Comparison of ENCODE assay signal across 10 cellular contexts in genomic region chr7:22861576-22861975, GRCh38.
"Had no signal": no experiment of that assay in that cellular context is flagged by ENCODE, and none has a peak within 500 bp of the region (broad histone marks: within the 10 kb centered on the region; RNA-seq: fewer than 3 reads in every experiment).

No MANE protein-coding gene starts in this region.

- H3K27me3 ChIP-seq: ovary had no signal

- H3K4me3 Mint-ChIP-seq: activated naive CD4-positive, alpha-beta T cell treated with anti-CD3 and anti-CD28 coated beads, Interleukin-2, amount 50 U/mL, for 24 hours; brain; effector memory CD8-positive, alpha-beta T cell had no signal

- H3K27ac Mint-ChIP-seq: brain; effector memory CD8-positive, alpha-beta T cell had no signal

- H3K4me3 ChIP-seq: ovary had no signal

- H3K9me3 Mint-ChIP-seq: activated naive CD4-positive, alpha-beta T cell treated with anti-CD3 and anti-CD28 coated beads, Interleukin-2, amount 50 U/mL, for 24 hours; brain; effector memory CD8-positive, alpha-beta T cell had no signal

- DNase-seq: activated CD4-positive, alpha-beta T cell treated with anti-CD3 and anti-CD28 coated beads, Interleukin-2, amount 50 U/mL, for 1 hour; activated T-cell treated with anti-CD3 and anti-CD28 coated beads, Interleukin-2, amount 50 U/mL, for 1 hour; amniotic stem cell; effector memory CD8-positive, alpha-beta T cell; kidney; ovary; stimulated activated CD4-positive, alpha-beta T cell treated with anti-CD3 and anti-CD28 coated beads, Interleukin-15, amount 100 ng/mL, for 24 hours had no signal

- H3K9me3 ChIP-seq: ovary had no signal

- ATAC-seq: effector memory CD8-positive, alpha-beta T cell had no signal

- FAIRE-seq: kidney, urothelium cell line had no signal

- H3K36me3 ChIP-seq: ovary had no signal

- H3K36me3 Mint-ChIP-seq: brain had no signal

- H3K27me3 Mint-ChIP-seq: activated naive CD4-positive, alpha-beta T cell treated with anti-CD3 and anti-CD28 coated beads, Interleukin-2, amount 50 U/mL, for 24 hours; effector memory CD8-positive, alpha-beta T cell had no signal

- H3K27ac ChIP-seq: ovary had no signal
